ENCODE assay signal across 21 cellular contexts in genomic region chr9:115601456-115601855, GRCh38.
DNase-seq lines count a peak whose midpoint lies in the region; ATAC-seq, FAIRE-seq and TF ChIP-seq lines count a peak whose summit lies in the region.
"Had no signal": no experiment of that assay in that cellular context is flagged by ENCODE, and none has a peak within 500 bp of the region (broad histone marks: within the 10 kb centered on the region; RNA-seq: fewer than 3 reads in every experiment).

No MANE protein-coding gene starts in this region.

- peak overlapping the region; percentile 57; the same call in 1 of the 3 replicates for H2BK15ac ChIP-seq in IMR-90 (ENCODE audit: low read depth, low read length)
- no peak overlapping the region for H2BK15ac ChIP-seq in H1 (ENCODE audit: low read length)

- H3K4me1 ChIP-seq in HepG2 (ENCODE audit: insufficient read depth, low read length) (no peaks in the 10 kb centered on the region), right lobe of liver (no peaks in the 10 kb centered on the region), IMR-90 (ENCODE audit: control insufficient read depth, insufficient read depth, low read length) (peaks cover 11% of the 10 kb centered on the region; the same call in 1 of the 2 replicates), H1 (replicated peaks in 1 of 4; ENCODE audit: control insufficient read depth in 3 of 4, insufficient read depth in 4 of 4, low read length in 3 of 4) (peaks cover 0 to 4% (median 2%) of the 10 kb centered on the region in 4 experiments; a peak in 1 of 7 replicates), trophoblast cell (ENCODE audit: control insufficient read depth in 1 of 2, insufficient read depth in 2 of 2, low read length in 2 of 2) (no peaks in the 10 kb centered on the region)
- H3K4me1 ChIP-seq: BE2C, Caco-2 had no signal

- H3K9ac ChIP-seq in HepG2 (ENCODE audit: insufficient read depth, low read depth, low read length): no peak overlapping the region
- no peak overlapping the region for H3K9ac ChIP-seq in IMR-90 (ENCODE audit: low read depth, low read length)
- H3K9ac ChIP-seq in H1 (replicated peaks in 1 of 4; ENCODE audit: extremely low read depth in 1 of 4, low read depth in 3 of 4, low read length in 3 of 4): no peak overlapping the region
- no peak overlapping the region for H3K9ac ChIP-seq in trophoblast cell (ENCODE audit: low read length)
- H3K9ac ChIP-seq: KMS-11 had no signal

- dilution Hi-C loops in IMR-90 (cut with HindIII; ENCODE audit: low sequenced_read_pairs, unreplicated experiment): no loop called here

- H2AK5ac ChIP-seq in IMR-90 (ENCODE audit: low read depth, low read length) (peak overlapping the region; percentile 37), H1 (ENCODE audit: low read depth, low read length) (no peak overlapping the region), trophoblast cell (ENCODE audit: low read length) (no peak overlapping the region)

- H4K5ac ChIP-seq in IMR-90 (ENCODE audit: low read depth, low read length) (peak overlapping the region; percentile 79; the same call in 1 of the 2 replicates), H1 (ENCODE audit: insufficient read length, low read depth, low read length) (no peak overlapping the region)

- TF ChIP-seq CTCF in HepG2 (CRISPR knock-in tag; IDR thresholded peaks at IDR 0.05) (no peak), right lobe of liver (IDR thresholded peaks at IDR 0.05) (no peak), IMR-90 (conservative IDR thresholded peaks at IDR 0.05; ENCODE audit: low read depth, low read length) (no peak), H1 (IDR thresholded peaks at IDR 0.05; ENCODE audit: control extremely low read depth in 1 of 3, insufficient read depth in 1 of 3, low read depth in 1 of 3, low read length in 3 of 3) (no peak)

- H4K91ac ChIP-seq in IMR-90 (ENCODE audit: insufficient read depth, low read depth, low read length): peak overlapping the region; percentile 58
- H4K91ac ChIP-seq in H1 (replicated peaks; ENCODE audit: insufficient read length, low read length): no peak overlapping the region
- no peak overlapping the region for H4K91ac ChIP-seq in trophoblast cell (ENCODE audit: low read depth, low read length)

- DNase-seq in HepG2 (ENCODE audit: low spot score): no peak
- no peak for DNase-seq in right lobe of liver
- DNase-seq in IMR-90: no peak
- no peak for DNase-seq in H1 (ENCODE audit: low read depth in 1 of 2, low spot score in 2 of 2)
- no peak for DNase-seq in trophoblast cell
- DNase-seq in NCI-H524 treated with DMSO at 0.1 percent for 48 hours (lab: John Stamatoyannopoulos, UW): no peak
- DNase-seq in DMS 273 treated with DMSO at 0.1 percent for 48 hours (lab: John Stamatoyannopoulos, UW): no peak
- DNase-seq: 8988T; ACHN; BE2C; C1 segment of cervical spinal cord; Caco-2; CD4-positive, CD25-positive, alpha-beta regulatory T cell; DMS153; DMS79; GF-D8; H7 had no signal

- no peak overlapping the region for H2AFZ ChIP-seq in HepG2 (ENCODE audit: low read length)
- no peak overlapping the region for H2AFZ ChIP-seq in IMR-90 (replicated peaks; ENCODE audit: low read length, poor library complexity)
- no peak overlapping the region for H2AFZ ChIP-seq in H1 (ENCODE audit: low read length)
- no peak overlapping the region for H2AFZ ChIP-seq in trophoblast cell (ENCODE audit: insufficient read depth, low read length, poor library complexity)
- H2AFZ ChIP-seq: GM23338 had no signal

- H3K79me1 ChIP-seq in IMR-90 (ENCODE audit: low read depth in 1 of 2, low read length in 2 of 2) (peaks cover 3 to 10% of the 10 kb centered on the region in 2 experiments; a peak in 3 of 4 replicates), H1 (ENCODE audit: low read depth, low read length) (no peaks in the 10 kb centered on the region), trophoblast cell (ENCODE audit: low read length) (peaks cover 4% of the 10 kb centered on the region)

- no TSS peak for BruUV-seq in HepG2 (replicated peaks; lab: Mats Ljungman, UMichigan)
- BruUV-seq in IMR-90 (replicated peaks; lab: Mats Ljungman, UMichigan): no TSS peak

- no peak overlapping the region for H3K4me3 ChIP-seq in HepG2 (replicated peaks in 1 of 3; ENCODE audit: insufficient read depth in 1 of 3, low read depth in 2 of 3, low read length in 3 of 3)
- H3K4me3 ChIP-seq in right lobe of liver: no peak overlapping the region
- H3K4me3 ChIP-seq in IMR-90 (ENCODE audit: insufficient read depth, low read depth, low read length): no peak overlapping the region
- H3K4me3 ChIP-seq in H1 (ENCODE audit: extremely low read depth in 1 of 4, insufficient read depth in 2 of 4, low read depth in 3 of 4, low read length in 4 of 4): no peak overlapping the region
- H3K4me3 ChIP-seq in trophoblast cell (ENCODE audit: low read depth, low read length): no peak overlapping the region
- H3K4me3 ChIP-seq: GM23338 had no signal

- H4K8ac ChIP-seq in IMR-90 (ENCODE audit: low read depth in 2 of 2, low read length in 2 of 2): peak overlapping the region; percentile 9 to 34; a peak in 2 of 4 replicates
- H4K8ac ChIP-seq in H1 (ENCODE audit: extremely low read depth, insufficient read depth, low read length): no peak overlapping the region
- H4K8ac ChIP-seq in trophoblast cell (ENCODE audit: low read depth, low read length): no peak overlapping the region

- no peak overlapping the region for H2AK9ac ChIP-seq in IMR-90 (replicated peaks; ENCODE audit: low read depth, low read length, poor library complexity)

- H3K4ac ChIP-seq in IMR-90 (ENCODE audit: low read depth, low read length): peak overlapping the region; percentile 81
- H3K4ac ChIP-seq in H1 (replicated peaks; ENCODE audit: insufficient read length, low read depth, low read length): no peak overlapping the region
- H3K4ac ChIP-seq in trophoblast cell (ENCODE audit: low read depth, low read length): no peak overlapping the region

- H3K27ac ChIP-seq in HepG2 (ENCODE audit: extremely low read length, insufficient read depth, low read length): no peak overlapping the region
- no peak overlapping the region for H3K27ac ChIP-seq in right lobe of liver
- H3K27ac ChIP-seq in IMR-90 (ENCODE audit: insufficient read depth, low read length): no peak overlapping the region
- H3K27ac ChIP-seq in H1 (ENCODE audit: low read depth, low read length): no peak overlapping the region
- H3K27ac ChIP-seq in trophoblast cell (ENCODE audit: low read depth, low read length): no peak overlapping the region
- H3K27ac ChIP-seq: KMS-11 had no signal

- no peak for TF ChIP-seq EP300 in HepG2 (IDR thresholded peaks at IDR 0.05; ENCODE audit: low read depth in 2 of 2, low read length in 2 of 2)
- no peak for TF ChIP-seq EP300 in HepG2 (CRISPR knock-in tag; IDR thresholded peaks at IDR 0.05; ENCODE audit: borderline replicate concordance)
- TF ChIP-seq EP300 in H1 (IDR thresholded peaks at IDR 0.05; ENCODE audit: borderline replicate concordance in 1 of 2, low read depth in 2 of 2, low read length in 2 of 2): no peak

- H3K14ac ChIP-seq in IMR-90 (replicated peaks; ENCODE audit: low read depth, low read length): peak overlapping the region; percentile 88
- H3K14ac ChIP-seq in H1 (ENCODE audit: insufficient read length): no peak overlapping the region
- no peak overlapping the region for H3K14ac ChIP-seq in trophoblast cell (ENCODE audit: low read length)

- in situ Hi-C loops in HepG2 (cut with HindIII; ENCODE audit: extremely low pct_ligation_motif_present, low pct_unique_long_range_greater_than_20kb) (no loop called here), IMR-90 (cut with MboI; ENCODE audit: low sequenced_read_pairs) (no loop called here)

- H3K9me1 ChIP-seq in IMR-90 (ENCODE audit: insufficient read depth, low read length): 0 out of 2 replicates have a peak, but pooled peaks cover under 1% of the 10 kb centered on the region

- H2BK5ac ChIP-seq in IMR-90 (ENCODE audit: low read depth, low read length, poor library complexity, severe bottlenecking): peak overlapping the region; percentile 27
- no peak overlapping the region for H2BK5ac ChIP-seq in H1 (ENCODE audit: low read depth, low read length)
- no peak overlapping the region for H2BK5ac ChIP-seq in trophoblast cell (ENCODE audit: low read depth, low read length, poor library complexity)

- intact Hi-C loops in HepG2 (cut with micrococcal nuclease; ENCODE audit: unreplicated experiment) (no loop called here), right lobe of liver (cut with DNase I) (no loop called here), IMR-90 (cut with micrococcal nuclease) (no loop called here)

- no peak for TF ChIP-seq RAD21 in HepG2 (CRISPR knock-in tag; IDR thresholded peaks at IDR 0.05)
- TF ChIP-seq RAD21 in IMR-90 (IDR thresholded peaks at IDR 0.05; ENCODE audit: low read length): no peak
- TF ChIP-seq RAD21 in H1 (IDR thresholded peaks at IDR 0.05 in 1 of 2, conservative IDR thresholded peaks at IDR 0.05 in 1 of 2; ENCODE audit: low read depth in 2 of 2, low read length in 2 of 2): no peak

- H3K4me2 ChIP-seq in HepG2 (ENCODE audit: low read depth, low read length): no peak overlapping the region
- no peak overlapping the region for H3K4me2 ChIP-seq in IMR-90 (ENCODE audit: low read depth, low read length)
- no peak overlapping the region for H3K4me2 ChIP-seq in H1 (ENCODE audit: insufficient read depth in 1 of 2, low read depth in 2 of 2, low read length in 2 of 2)
- H3K4me2 ChIP-seq in trophoblast cell (ENCODE audit: low read length): no peak overlapping the region
- H3K4me2 ChIP-seq: GM23338, KMS-11 had no signal

- H4K20me1 ChIP-seq in HepG2 (ENCODE audit: insufficient read depth, low read length) (no peaks in the 10 kb centered on the region), IMR-90 (ENCODE audit: insufficient read depth, low read length) (no peaks in the 10 kb centered on the region), H1 (replicated peaks in 1 of 2; ENCODE audit: control insufficient read depth in 1 of 2, insufficient read depth in 2 of 2, low read length in 2 of 2) (no peaks in the 10 kb centered on the region)

- H3K23me2 ChIP-seq in H1 (ENCODE audit: low read depth, low read length): no peaks in the 10 kb centered on the region

- H3K23ac ChIP-seq in IMR-90 (ENCODE audit: low read depth, low read length): peak overlapping the region; percentile 25; the same call in 1 of the 2 replicates
- H3K23ac ChIP-seq in H1 (ENCODE audit: insufficient read length): no peak overlapping the region
- no peak overlapping the region for H3K23ac ChIP-seq in trophoblast cell (ENCODE audit: low read length)

- TF ChIP-seq POLR2A in HepG2 (IDR thresholded peaks at IDR 0.05; ENCODE audit: insufficient read depth in 1 of 2, low read depth in 2 of 2, low read length in 2 of 2) (no peak), right lobe of liver (IDR thresholded peaks at IDR 0.05) (no peak), IMR-90 (IDR thresholded peaks at IDR 0.05; ENCODE audit: low read depth, low read length) (no peak), H1 (IDR thresholded peaks at IDR 0.05; ENCODE audit: control extremely low read depth in 1 of 2, low read depth in 2 of 2, low read length in 2 of 2) (no peak)

- H3K18ac ChIP-seq in IMR-90 (ENCODE audit: low read depth, low read length): peak overlapping the region; percentile 69; the same call in 1 of the 2 replicates
- H3K18ac ChIP-seq in H1 (ENCODE audit: extremely low read depth, low read length): no peak overlapping the region
- no peak overlapping the region for H3K18ac ChIP-seq in trophoblast cell (ENCODE audit: low read length)

- peak overlapping the region; percentile 91 for H2BK20ac ChIP-seq in IMR-90 (ENCODE audit: low read depth, low read length)
- H2BK20ac ChIP-seq in H1 (ENCODE audit: low read length): 0 out of 2 replicates have a peak overlapping the region, but pooled peaks have one; percentile 8

- H3K9me3 ChIP-seq in HepG2 (ENCODE audit: low read length) (no peaks in the 10 kb centered on the region), right lobe of liver (no peaks in the 10 kb centered on the region), IMR-90 (ENCODE audit: control insufficient read depth, insufficient read depth, low read length) (no peaks in the 10 kb centered on the region), H1 (ENCODE audit: insufficient read depth in 2 of 2, low read depth in 1 of 2, low read length in 1 of 2) (no peaks in the 10 kb centered on the region), trophoblast cell (ENCODE audit: insufficient read depth, low read depth, low read length) (no peaks in the 10 kb centered on the region)
- H3K9me3 ChIP-seq: BE2C, Caco-2 had no signal

- POLR2A ChIA-PET in HepG2 (lab: Yijun Ruan, JAX): no interaction called here
- POLR2A ChIA-PET in IMR-90 (lab: Charles Lee; ENCODE audit: unreplicated experiment): no interaction called here
- POLR2A ChIA-PET in H1 (lab: Charles Lee; ENCODE audit: partially characterized antibody): no interaction called here

- H3K36me3 ChIP-seq in HepG2 (replicated peaks in 1 of 2; ENCODE audit: control insufficient read depth in 1 of 2, insufficient read depth in 2 of 2, low read length in 2 of 2) (no peaks in the 10 kb centered on the region), right lobe of liver (no peaks in the 10 kb centered on the region), IMR-90 (ENCODE audit: control insufficient read depth, insufficient read depth, low read length) (no peaks in the 10 kb centered on the region), H1 (ENCODE audit: control insufficient read depth in 2 of 4, insufficient read depth in 4 of 4, low read length in 3 of 4) (no peaks in the 10 kb centered on the region), trophoblast cell (ENCODE audit: control insufficient read depth in 1 of 2, insufficient read depth in 2 of 2, low read length in 2 of 2) (no peaks in the 10 kb centered on the region)
- H3K36me3 ChIP-seq: BE2C had no signal

- peak overlapping the region; percentile 68 for H2BK120ac ChIP-seq in IMR-90 (ENCODE audit: low read depth, low read length)
- no peak overlapping the region for H2BK120ac ChIP-seq in H1 (replicated peaks; ENCODE audit: low read depth, low read length)
- no peak overlapping the region for H2BK120ac ChIP-seq in trophoblast cell (ENCODE audit: insufficient read depth, low read length, poor library complexity)

- no peak overlapping the region for H4K12ac ChIP-seq in trophoblast cell (ENCODE audit: low read depth, low read length)

- ATAC-seq in HepG2: no peak
- no peak for ATAC-seq in right lobe of liver
- no peak for ATAC-seq in IMR-90 (ENCODE audit: low read depth)
- ATAC-seq: GM23338, HCT116 had no signal

- FAIRE-seq in HepG2 (lab: Jason Lieb, UNC): no peak
- FAIRE-seq in H1 (lab: Jason Lieb, UNC): no peak
- FAIRE-seq: D721Med had no signal

- no peaks in the 10 kb centered on the region for H3K27me3 ChIP-seq in HepG2 (ENCODE audit: control insufficient read depth in 1 of 2, insufficient read depth in 2 of 2, low read length in 2 of 2)
- H3K27me3 ChIP-seq in right lobe of liver: no peaks in the 10 kb centered on the region
- H3K27me3 ChIP-seq in IMR-90 (ENCODE audit: control insufficient read depth, insufficient read depth, low read length): no peaks in the 10 kb centered on the region
- H3K27me3 ChIP-seq in H1 (replicated peaks in 1 of 4; ENCODE audit: control insufficient read depth in 3 of 4, extremely low read depth in 1 of 4, insufficient read depth in 3 of 4, low read length in 3 of 4): no peaks in the 10 kb centered on the region
- no peaks in the 10 kb centered on the region for H3K27me3 ChIP-seq in trophoblast cell (ENCODE audit: insufficient read depth, low read length)
- H3K27me3 ChIP-seq: BE2C had no signal

- H3K56ac ChIP-seq in IMR-90 (ENCODE audit: extremely low read depth, insufficient read depth, low read length) (no peak overlapping the region), H1 (replicated peaks; ENCODE audit: insufficient read length, low read depth, low read length) (no peak overlapping the region)

- CTCF ChIA-PET in HepG2 (lab: Yijun Ruan, JAX; ENCODE audit: low intra/inter-chr PET ratio, low total read pairs): no interaction called here
- CTCF ChIA-PET in IMR-90 (lab: Yijun Ruan, JAX): interaction anchor here (1.1 kb wide), 1 partner anchor 970 kb away, joined by 3 read pairs; no protein-coding TSS in a partner anchor
- CTCF ChIA-PET in H1 (lab: Charles Lee; ENCODE audit: partially characterized antibody): interaction anchor here (0.7 to 1.0 kb wide), 2 partner anchors 9 to 1047 kb away, joined by 3 read pairs; no protein-coding TSS in a partner anchor

- H2BK12ac ChIP-seq in H1 (ENCODE audit: low read depth, low read length): no peak overlapping the region
- H2BK12ac ChIP-seq in trophoblast cell (ENCODE audit: low read length): no peak overlapping the region

- H3K79me2 ChIP-seq in HepG2 (ENCODE audit: insufficient read depth, low read length) (no peaks in the 10 kb centered on the region), H1 (ENCODE audit: control insufficient read depth in 1 of 2, insufficient read depth in 2 of 2, low read length in 2 of 2) (no peaks in the 10 kb centered on the region), trophoblast cell (ENCODE audit: control insufficient read depth, insufficient read depth, low read length, poor library complexity) (no peaks in the 10 kb centered on the region)

- WGBS in HepG2 (ENCODE audit: low lambda C conversion rate): 2% methylated on average over 2 of the region's 2 CpGs
- 32% methylated on average over 2 of the region's 2 CpGs for WGBS in right lobe of liver (ENCODE audit: insufficient coverage, low coverage, low lambda C conversion rate, missing lambda C conversion rate)
- WGBS in IMR-90 (ENCODE audit: extremely low coverage in 2 of 2, insufficient read length in 1 of 2), 2 experiments: no CpG with 5 or more reads among the region's 2 CpGs
- WGBS in H1 (ENCODE audit: extremely low coverage in 1 of 2, insufficient coverage in 1 of 2, insufficient read length in 1 of 2, insufficient replicate concordance in 2 of 2, low coverage in 1 of 2, low lambda C conversion rate in 2 of 2, missing lambda C conversion rate in 1 of 2), 2 experiments: 89% methylated on average over 2 of the region's 2 CpGs; no CpG with 5 or more reads in 1 of the 2 experiments
- WGBS in trophoblast cell (ENCODE audit: extremely low coverage, insufficient coverage, insufficient read length): no CpG with 5 or more reads among the region's 2 CpGs

Comparison
In these comparisons a context has a peak if more than half of its experiments do, and no peak if none do; other contexts are left out.
1. H4K8ac ChIP-seq: peak in IMR-90 (2 of 2); none in H1 (single experiment) and trophoblast cell (single experiment).